In the genomic region with DNA sequence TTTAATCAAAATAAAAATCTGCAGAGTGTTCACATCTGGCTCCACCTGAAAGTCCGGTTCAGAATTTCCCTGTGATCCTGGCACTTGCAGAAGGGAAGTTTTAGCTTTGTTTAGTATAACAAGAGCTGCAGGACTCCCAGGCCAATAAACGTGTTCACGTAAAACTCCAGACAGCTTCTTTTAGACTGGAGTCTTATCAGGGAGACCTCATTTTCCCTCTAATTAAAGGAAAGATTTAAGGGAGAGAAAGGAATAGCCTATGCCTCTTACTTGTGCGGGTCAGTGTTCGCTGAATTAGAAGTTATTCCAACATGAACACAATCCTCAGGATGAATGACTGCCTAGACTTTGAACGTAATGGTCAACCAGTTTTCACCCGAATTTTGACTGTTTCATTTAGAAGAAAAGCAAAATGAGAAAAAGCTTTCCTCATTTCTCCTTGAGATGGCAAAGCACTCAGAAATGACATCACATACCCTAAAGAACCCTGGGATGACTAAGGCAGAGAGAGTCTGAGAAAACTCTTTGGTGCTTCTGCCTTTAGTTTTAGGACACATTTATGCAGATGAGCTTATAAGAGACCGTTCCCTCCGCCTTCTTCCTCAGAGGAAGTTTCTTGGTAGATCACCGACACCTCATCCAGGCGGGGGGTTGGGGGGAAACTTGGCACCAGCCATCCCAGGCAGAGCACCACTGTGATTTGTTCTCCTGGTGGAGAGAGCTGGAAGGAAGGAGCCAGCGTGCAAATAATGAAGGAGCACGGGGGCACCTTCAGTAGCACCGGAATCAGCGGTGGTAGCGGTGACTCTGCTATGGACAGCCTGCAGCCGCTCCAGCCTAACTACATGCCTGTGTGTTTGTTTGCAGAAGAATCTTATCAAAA, we compare ENCODE assay signal across 2 cellular contexts.
A peak's percentile ranks its signal among the peaks of the same experiment; 100 is the strongest.
TF ChIP-seq lines count a peak whose summit lies in the region.

No MANE protein-coding gene starts in this region.

TF ChIP-seq in liver, 16 proteins besides CTCF, POLR2A, EP300 and RAD21:
- TF ChIP-seq, protein P1, sequence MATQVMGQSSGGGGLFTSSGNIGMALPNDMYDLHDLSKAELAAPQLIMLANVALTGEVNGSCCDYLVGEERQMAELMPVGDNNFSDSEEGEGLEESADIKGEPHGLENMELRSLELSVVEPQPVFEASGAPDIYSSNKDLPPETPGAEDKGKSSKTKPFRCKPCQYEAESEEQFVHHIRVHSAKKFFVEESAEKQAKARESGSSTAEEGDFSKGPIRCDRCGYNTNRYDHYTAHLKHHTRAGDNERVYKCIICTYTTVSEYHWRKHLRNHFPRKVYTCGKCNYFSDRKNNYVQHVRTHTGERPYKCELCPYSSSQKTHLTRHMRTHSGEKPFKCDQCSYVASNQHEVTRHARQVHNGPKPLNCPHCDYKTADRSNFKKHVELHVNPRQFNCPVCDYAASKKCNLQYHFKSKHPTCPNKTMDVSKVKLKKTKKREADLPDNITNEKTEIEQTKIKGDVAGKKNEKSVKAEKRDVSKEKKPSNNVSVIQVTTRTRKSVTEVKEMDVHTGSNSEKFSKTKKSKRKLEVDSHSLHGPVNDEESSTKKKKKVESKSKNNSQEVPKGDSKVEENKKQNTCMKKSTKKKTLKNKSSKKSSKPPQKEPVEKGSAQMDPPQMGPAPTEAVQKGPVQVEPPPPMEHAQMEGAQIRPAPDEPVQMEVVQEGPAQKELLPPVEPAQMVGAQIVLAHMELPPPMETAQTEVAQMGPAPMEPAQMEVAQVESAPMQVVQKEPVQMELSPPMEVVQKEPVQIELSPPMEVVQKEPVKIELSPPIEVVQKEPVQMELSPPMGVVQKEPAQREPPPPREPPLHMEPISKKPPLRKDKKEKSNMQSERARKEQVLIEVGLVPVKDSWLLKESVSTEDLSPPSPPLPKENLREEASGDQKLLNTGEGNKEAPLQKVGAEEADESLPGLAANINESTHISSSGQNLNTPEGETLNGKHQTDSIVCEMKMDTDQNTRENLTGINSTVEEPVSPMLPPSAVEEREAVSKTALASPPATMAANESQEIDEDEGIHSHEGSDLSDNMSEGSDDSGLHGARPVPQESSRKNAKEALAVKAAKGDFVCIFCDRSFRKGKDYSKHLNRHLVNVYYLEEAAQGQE (IDR thresholded peaks at IDR 0.05) = peak; percentile 22
- TF ChIP-seq HNF4A (conservative IDR thresholded peaks at IDR 0.05) (peak in 1 of 2 donors; percentile 19), RXRA (IDR thresholded peaks at IDR 0.05) (peak; percentile 6 to 21), SP1 (IDR thresholded peaks at IDR 0.05) (no peak), TAF1 (conservative IDR thresholded peaks at IDR 0.05) (peak; percentile 54), YY1 (IDR thresholded peaks at IDR 0.05) (peak; percentile 54), FOXA2 (IDR thresholded peaks at IDR 0.05) (no peak), JUND (IDR thresholded peaks at IDR 0.05) (no peak)
- TF ChIP-seq, protein P2, sequence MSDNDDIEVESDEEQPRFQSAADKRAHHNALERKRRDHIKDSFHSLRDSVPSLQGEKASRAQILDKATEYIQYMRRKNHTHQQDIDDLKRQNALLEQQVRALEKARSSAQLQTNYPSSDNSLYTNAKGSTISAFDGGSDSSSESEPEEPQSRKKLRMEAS (IDR thresholded peaks at IDR 0.05) = peak; percentile 27
- TF ChIP-seq, protein P3, sequence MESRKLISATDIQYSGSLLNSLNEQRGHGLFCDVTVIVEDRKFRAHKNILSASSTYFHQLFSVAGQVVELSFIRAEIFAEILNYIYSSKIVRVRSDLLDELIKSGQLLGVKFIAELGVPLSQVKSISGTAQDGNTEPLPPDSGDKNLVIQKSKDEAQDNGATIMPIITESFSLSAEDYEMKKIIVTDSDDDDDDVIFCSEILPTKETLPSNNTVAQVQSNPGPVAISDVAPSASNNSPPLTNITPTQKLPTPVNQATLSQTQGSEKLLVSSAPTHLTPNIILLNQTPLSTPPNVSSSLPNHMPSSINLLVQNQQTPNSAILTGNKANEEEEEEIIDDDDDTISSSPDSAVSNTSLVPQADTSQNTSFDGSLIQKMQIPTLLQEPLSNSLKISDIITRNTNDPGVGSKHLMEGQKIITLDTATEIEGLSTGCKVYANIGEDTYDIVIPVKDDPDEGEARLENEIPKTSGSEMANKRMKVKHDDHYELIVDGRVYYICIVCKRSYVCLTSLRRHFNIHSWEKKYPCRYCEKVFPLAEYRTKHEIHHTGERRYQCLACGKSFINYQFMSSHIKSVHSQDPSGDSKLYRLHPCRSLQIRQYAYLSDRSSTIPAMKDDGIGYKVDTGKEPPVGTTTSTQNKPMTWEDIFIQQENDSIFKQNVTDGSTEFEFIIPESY (IDR thresholded peaks at IDR 0.05) = peak; percentile 8

TF ChIP-seq in HepG2, 621 proteins besides CTCF, POLR2A, EP300 and RAD21 (continued from another document):
- TF ChIP-seq, protein P4, sequence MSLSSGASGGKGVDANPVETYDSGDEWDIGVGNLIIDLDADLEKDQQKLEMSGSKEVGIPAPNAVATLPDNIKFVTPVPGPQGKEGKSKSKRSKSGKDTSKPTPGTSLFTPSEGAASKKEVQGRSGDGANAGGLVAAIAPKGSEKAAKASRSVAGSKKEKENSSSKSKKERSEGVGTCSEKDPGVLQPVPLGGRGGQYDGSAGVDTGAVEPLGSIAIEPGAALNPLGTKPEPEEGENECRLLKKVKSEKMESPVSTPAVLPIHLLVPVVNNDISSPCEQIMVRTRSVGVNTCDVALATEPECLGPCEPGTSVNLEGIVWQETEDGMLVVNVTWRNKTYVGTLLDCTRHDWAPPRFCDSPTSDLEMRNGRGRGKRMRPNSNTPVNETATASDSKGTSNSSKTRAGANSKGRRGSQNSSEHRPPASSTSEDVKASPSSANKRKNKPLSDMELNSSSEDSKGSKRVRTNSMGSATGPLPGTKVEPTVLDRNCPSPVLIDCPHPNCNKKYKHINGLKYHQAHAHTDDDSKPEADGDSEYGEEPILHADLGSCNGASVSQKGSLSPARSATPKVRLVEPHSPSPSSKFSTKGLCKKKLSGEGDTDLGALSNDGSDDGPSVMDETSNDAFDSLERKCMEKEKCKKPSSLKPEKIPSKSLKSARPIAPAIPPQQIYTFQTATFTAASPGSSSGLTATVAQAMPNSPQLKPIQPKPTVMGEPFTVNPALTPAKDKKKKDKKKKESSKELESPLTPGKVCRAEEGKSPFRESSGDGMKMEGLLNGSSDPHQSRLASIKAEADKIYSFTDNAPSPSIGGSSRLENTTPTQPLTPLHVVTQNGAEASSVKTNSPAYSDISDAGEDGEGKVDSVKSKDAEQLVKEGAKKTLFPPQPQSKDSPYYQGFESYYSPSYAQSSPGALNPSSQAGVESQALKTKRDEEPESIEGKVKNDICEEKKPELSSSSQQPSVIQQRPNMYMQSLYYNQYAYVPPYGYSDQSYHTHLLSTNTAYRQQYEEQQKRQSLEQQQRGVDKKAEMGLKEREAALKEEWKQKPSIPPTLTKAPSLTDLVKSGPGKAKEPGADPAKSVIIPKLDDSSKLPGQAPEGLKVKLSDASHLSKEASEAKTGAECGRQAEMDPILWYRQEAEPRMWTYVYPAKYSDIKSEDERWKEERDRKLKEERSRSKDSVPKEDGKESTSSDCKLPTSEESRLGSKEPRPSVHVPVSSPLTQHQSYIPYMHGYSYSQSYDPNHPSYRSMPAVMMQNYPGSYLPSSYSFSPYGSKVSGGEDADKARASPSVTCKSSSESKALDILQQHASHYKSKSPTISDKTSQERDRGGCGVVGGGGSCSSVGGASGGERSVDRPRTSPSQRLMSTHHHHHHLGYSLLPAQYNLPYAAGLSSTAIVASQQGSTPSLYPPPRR (CRISPR knock-in tag; IDR thresholded peaks at IDR 0.05; ENCODE audit: borderline replicate concordance) = no peak
- no peak for TF ChIP-seq TEAD2 (CRISPR knock-in tag; IDR thresholded peaks at IDR 0.05)
- TF ChIP-seq RXRB (CRISPR knock-in tag; IDR thresholded peaks at IDR 0.05; ENCODE audit: borderline replicate concordance) = no peak
